In the genomic region with DNA sequence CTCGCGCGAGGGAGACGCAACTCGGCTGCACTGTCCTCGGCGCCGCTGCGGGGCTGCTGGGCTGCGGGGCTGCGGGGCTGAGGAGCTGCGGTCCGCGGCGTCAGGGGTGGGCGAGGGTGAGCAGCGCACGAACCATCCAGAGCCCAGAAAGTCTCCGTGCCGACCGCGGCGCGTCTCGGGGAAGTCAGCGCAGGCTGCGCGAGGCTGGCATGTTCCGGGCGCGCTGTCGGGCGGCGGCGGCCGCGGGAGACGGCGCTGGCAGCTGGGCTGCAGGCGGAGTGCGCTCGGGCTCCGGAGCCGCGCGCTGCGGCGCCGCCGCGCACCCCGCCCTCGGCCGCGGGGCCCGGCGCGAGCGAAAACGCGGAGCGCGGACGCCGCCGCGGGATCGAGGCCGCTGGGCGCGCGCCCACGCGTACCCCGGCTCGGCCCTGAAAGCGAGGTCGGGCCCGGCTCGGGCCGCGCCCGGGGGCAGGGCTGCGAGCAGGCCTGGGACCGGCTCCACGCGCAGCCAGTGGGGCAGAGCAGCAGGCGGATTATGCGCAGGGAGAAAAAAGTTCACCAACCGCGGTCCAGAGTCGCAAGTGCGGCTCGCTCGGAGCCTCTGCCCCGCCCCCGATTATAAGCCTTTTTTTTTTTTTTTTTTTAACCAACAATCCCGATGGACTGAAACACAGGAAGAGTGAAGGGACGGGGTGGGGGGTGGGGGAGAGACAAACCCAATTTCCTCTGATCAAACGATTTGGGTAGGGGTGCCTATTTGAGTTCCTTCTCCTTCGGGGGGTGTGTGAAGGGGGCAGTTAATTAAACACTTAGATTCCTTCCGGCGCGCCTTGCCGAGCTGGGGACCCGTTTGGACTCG, we compare ENCODE assay signal across 9 cellular contexts. TPM values are rescaled to one million over a fixed set of nuclear protein-coding genes. Genes with fewer than 3 reads are reported as not detected.
DNase-seq lines count a peak whose midpoint lies in the region; ATAC-seq, FAIRE-seq and TF ChIP-seq lines count a peak whose summit lies in the region.
"Had no signal": no experiment of that assay in that cellular context is flagged by ENCODE, and none has a peak within 500 bp of the region (broad histone marks: within the 10 kb centered on the region; RNA-seq: fewer than 3 reads in every experiment).

Gene PRICKLE1, minus strand, starts transcription at position 282 of the 859 bp plus-strand sequence. CDS start 117,230 bp downstream, outside the sequence.

- peak; percentile 66 to 77 (median 77) for DNase-seq in NCI-H1417 (lab: John Stamatoyannopoulos, UW)
- no peak for DNase-seq in NCI-H1417 treated with DMSO at 0.1 percent for 48 hours (lab: John Stamatoyannopoulos, UW)
- DNase-seq in H54 (ENCODE audit: insufficient read length, low spot score) = peak; percentile 68
- DNase-seq in LoVo (ENCODE audit: low spot score) = peak; percentile 52
- no peak for DNase-seq in activated CD8-positive, alpha-beta memory T cell treated with anti-CD3 and anti-CD28 coated beads, Interleukin-2, amount 10 ng/mL, durations not matched to agents 7 days and 5 days
- peak; percentile 56 to 86 for DNase-seq in foreskin fibroblast
- DNase-seq in nephron progenitor cell = peak; percentile 73
- DNase-seq in NCI-H526 treated with DMSO at 0.1 percent for 48 hours (lab: John Stamatoyannopoulos, UW) = no peak

- no peaks in the 10 kb centered on the region for H3K36me3 Mint-ChIP-seq in activated CD8-positive, alpha-beta memory T cell treated with anti-CD3 and anti-CD28 coated beads, Interleukin-2, amount 10 ng/mL, durations not matched to agents 7 days and 5 days
- H3K36me3 Mint-ChIP-seq in nephron progenitor cell (ENCODE audit: low read depth) = no peaks in the 10 kb centered on the region

- H3K4me1 Mint-ChIP-seq in activated CD8-positive, alpha-beta memory T cell treated with anti-CD3 and anti-CD28 coated beads, Interleukin-2, amount 10 ng/mL, durations not matched to agents 7 days and 5 days = peaks cover 16% of the 10 kb centered on the region
- peaks cover 48% of the 10 kb centered on the region for H3K4me1 Mint-ChIP-seq in nephron progenitor cell

- peak within 1 kb of the TSS; percentile 54 for H3K27ac Mint-ChIP-seq in activated CD8-positive, alpha-beta memory T cell treated with anti-CD3 and anti-CD28 coated beads, Interleukin-2, amount 10 ng/mL, durations not matched to agents 7 days and 5 days
- H3K27ac Mint-ChIP-seq in nephron progenitor cell = peak within 1 kb of the TSS; percentile 70

- CTCF ChIA-PET in activated CD8-positive, alpha-beta memory T cell treated with anti-CD3 and anti-CD28 coated beads, Interleukin-2, amount 10 ng/mL, durations not matched to agents 7 days and 5 days (lab: Charles Lee) = no interaction called here

- TF ChIP-seq CTCF in foreskin fibroblast (IDR thresholded peaks at IDR 0.05; ENCODE audit: low read depth, low read length) (no peak), nephron progenitor cell (IDR thresholded peaks at IDR 0.05) (no peak)

- ATAC-seq in activated CD8-positive, alpha-beta memory T cell treated with anti-CD3 and anti-CD28 coated beads, Interleukin-2, amount 10 ng/mL, durations not matched to agents 7 days and 5 days = peak; percentile 76

- no peaks in the 10 kb centered on the region for H3K9me3 Mint-ChIP-seq in activated CD8-positive, alpha-beta memory T cell treated with anti-CD3 and anti-CD28 coated beads, Interleukin-2, amount 10 ng/mL, durations not matched to agents 7 days and 5 days (ENCODE audit: low read depth)
- no peaks in the 10 kb centered on the region for H3K9me3 Mint-ChIP-seq in nephron progenitor cell

- H3K27me3 Mint-ChIP-seq in activated CD8-positive, alpha-beta memory T cell treated with anti-CD3 and anti-CD28 coated beads, Interleukin-2, amount 10 ng/mL, durations not matched to agents 7 days and 5 days = peaks cover 66% of the 10 kb centered on the region
- peaks cover 9% of the 10 kb centered on the region for H3K27me3 Mint-ChIP-seq in nephron progenitor cell (ENCODE audit: low read depth, poor library complexity)

- peak within 1 kb of the TSS; percentile 64 to 80 for H3K4me3 ChIP-seq in foreskin fibroblast (ENCODE audit: low read depth in 1 of 2, low read length in 2 of 2)

- peak within 1 kb of the TSS; percentile 52 for H3K4me3 Mint-ChIP-seq in activated CD8-positive, alpha-beta memory T cell treated with anti-CD3 and anti-CD28 coated beads, Interleukin-2, amount 10 ng/mL, durations not matched to agents 7 days and 5 days
- peak within 1 kb of the TSS; percentile 91 for H3K4me3 Mint-ChIP-seq in nephron progenitor cell

- FAIRE-seq in H54 (lab: Jason Lieb, UNC) = no peak
- FAIRE-seq: A204.1 had no signal

- no peak for TF ChIP-seq POLR2A in H54 (IDR thresholded peaks at IDR 0.05; ENCODE audit: low read depth, low read length)

RNA-seq across cellular contexts. Expression of gene PRICKLE1, which starts in this region (rescaled TPM):
- total RNA-seq in activated CD8-positive, alpha-beta memory T cell treated with anti-CD3 and anti-CD28 coated beads, Interleukin-2, amount 10 ng/mL, durations not matched to agents 7 days and 5 days = 1 to 10 TPM in 1 of 2 experiments, under 1 TPM in 1; 0.61 to 1.1 TPM

Comparison
In these comparisons a context has a peak if more than half of its experiments do, and no peak if none do; other contexts are left out.
1. DNase-seq: peak in NCI-H1417 (3 of 3), H54 (single experiment), LoVo (single experiment), foreskin fibroblast (2 of 2) and nephron progenitor cell (single experiment); none in NCI-H1417 treated with DMSO at 0.1 percent for 48 hours (single experiment), activated CD8-positive, alpha-beta memory T cell treated with anti-CD3 and anti-CD28 coated beads, Interleukin-2, amount 10 ng/mL, durations not matched to agents 7 days and 5 days (single experiment) and NCI-H526 treated with DMSO at 0.1 percent for 48 hours (single experiment).